Comparison of ENCODE assay signal across 21 cellular contexts in the genomic region with DNA sequence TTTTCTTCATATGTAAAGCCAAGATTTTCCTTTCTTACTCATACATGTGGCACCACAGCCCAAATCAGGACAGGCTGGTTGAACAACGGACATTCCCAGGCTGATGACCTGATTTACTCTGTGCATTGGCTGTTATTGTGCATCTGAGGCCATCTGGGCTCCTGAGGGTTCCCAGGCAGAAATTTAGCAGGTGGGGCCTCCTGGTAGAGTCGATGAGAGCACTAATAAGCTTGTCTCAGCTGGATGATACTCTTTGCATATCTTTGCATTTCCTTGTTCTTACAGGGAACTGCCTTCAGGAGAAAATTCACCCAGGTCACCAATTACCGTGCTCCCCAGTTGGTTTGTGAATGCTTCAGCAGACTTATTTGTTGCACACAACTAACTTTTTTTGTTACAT.
"Had no signal": no experiment of that assay in that cellular context is flagged by ENCODE, and none has a peak within 500 bp of the region (broad histone marks: within the 10 kb centered on the region; RNA-seq: fewer than 3 reads in every experiment).

No MANE protein-coding gene starts in this region.

- H3K4me3 ChIP-seq: coronary artery, esophagus squamous epithelium, lower lobe of right lung, prostate gland, skin epidermis, thoracic aorta, tibial nerve, upper lobe of left lung had no signal

- H3K4me1 ChIP-seq: esophagus squamous epithelium, lower lobe of right lung, prostate gland, tibial nerve, upper lobe of left lung had no signal

- ATAC-seq: left ventricle myocardium superior; lower lobe of right lung; naive thymus-derived CD8-positive, alpha-beta T cell; right cardiac atrium; stimulated activated naive B cell treated with anti-CD40 and anti-IgM and Interleukin-4, amounts not matched to agents 10 μg/mL and 1 μg/mL and 100 μg/mL, for 72 hours had no signal

- H3K9me3 ChIP-seq: esophagus squamous epithelium, lower lobe of right lung, prostate gland, thoracic aorta, upper lobe of left lung had no signal

- H3K27me3 ChIP-seq: esophagus squamous epithelium, tibial nerve, upper lobe of left lung had no signal

- DNase-seq: dermis blood vessel endothelial cell; effector memory CD4-positive, alpha-beta T cell; erythroblast; esophagus squamous epithelium; foreskin melanocyte; hypothalamus; left ventricle myocardium superior; lower lobe of right lung; naive thymus-derived CD8-positive, alpha-beta T cell; nephron progenitor cell; nucleus accumbens; right cardiac atrium; stimulated activated CD4-positive, alpha-beta T cell treated with anti-CD3 and anti-CD28 coated beads, Interleukin-15, amount 100 ng/mL, for 24 hours; stimulated activated CD4-positive, alpha-beta T cell treated with anti-CD3 and anti-CD28 coated beads, Interleukin-2, amount 100 ng/mL, for 48 hours; stimulated activated naive B cell treated with anti-CD40 and anti-IgM and Interleukin-4, amounts not matched to agents 10 μg/mL and 1 μg/mL and 100 μg/mL, for 72 hours; upper lobe of left lung had no signal

- H3K27ac ChIP-seq: coronary artery, esophagus squamous epithelium, lower lobe of right lung, prostate gland, skin epidermis, thoracic aorta, tibial nerve, upper lobe of left lung had no signal

- H3K36me3 ChIP-seq: esophagus squamous epithelium, lower lobe of right lung, prostate gland, thoracic aorta, tibial nerve, upper lobe of left lung had no signal
